ENCODE assay signal across 7 cellular contexts in the genomic region with DNA sequence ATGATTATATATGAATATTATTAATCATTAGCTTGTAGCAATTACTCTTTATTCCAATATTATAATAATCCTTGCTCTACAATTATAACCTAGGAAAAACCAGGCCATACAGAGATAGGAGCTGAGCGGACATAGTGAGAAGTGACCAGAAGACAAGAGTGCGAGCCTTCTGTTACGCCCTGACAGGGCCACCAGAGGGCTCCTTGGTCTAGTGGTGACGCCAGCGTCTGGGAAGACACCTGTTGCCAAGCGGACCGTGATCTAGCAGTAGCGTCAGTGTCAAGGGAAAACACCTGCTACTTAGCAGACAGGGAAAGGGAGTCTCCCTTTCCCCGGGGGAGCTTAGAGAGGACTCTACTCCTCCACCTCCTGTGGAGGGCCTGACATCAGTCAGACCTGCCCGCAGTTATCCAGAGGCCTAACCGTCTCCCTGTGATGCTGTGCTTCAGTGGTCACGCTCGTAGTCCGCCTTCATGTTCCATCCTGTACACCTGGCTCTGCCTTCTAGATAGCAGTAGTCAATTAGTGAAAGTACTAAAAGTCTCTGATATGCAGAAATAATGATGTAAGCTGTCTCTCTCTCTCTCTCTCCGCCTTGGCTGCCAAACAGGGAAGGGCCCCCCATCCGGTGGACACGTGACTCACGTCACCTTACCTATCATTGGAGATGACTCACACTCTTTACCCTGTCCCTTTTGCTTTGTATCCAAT. TPM values are rescaled to one million over a fixed set of nuclear protein-coding genes. Genes with fewer than 3 reads are reported as not detected.
DNase-seq lines count a peak whose midpoint lies in the region; ATAC-seq and TF ChIP-seq lines count a peak whose summit lies in the region.
"Not testable (repeated sequence)": the region's sequence is repeated elsewhere in the genome, so short reads cannot be mapped to it uniquely, and the experiment has no call there.
"Had no signal": no experiment of that assay in that cellular context is flagged by ENCODE, and none has a peak within 500 bp of the region (broad histone marks: within the 10 kb centered on the region; RNA-seq: fewer than 3 reads in every experiment).

No MANE protein-coding gene starts in this region.

- H3K4me1 Mint-ChIP-seq in chondrocyte (ENCODE audit: low read depth): not testable (repeated sequence)

- TF ChIP-seq CTCF in GM12873 (IDR thresholded peaks at IDR 0.05; ENCODE audit: insufficient read depth, low read depth, low read length, missing control alignments) (peak; percentile 33), chondrocyte (IDR thresholded peaks at IDR 0.05) (peak; percentile 77)

- not testable (repeated sequence) for H3K4ac ChIP-seq in mesenchymal stem cell (ENCODE audit: low read depth in 1 of 2, low read length in 2 of 2)

- not testable (repeated sequence) for H2BK12ac ChIP-seq in mesenchymal stem cell (ENCODE audit: low read length in 2 of 2)

- not testable (repeated sequence) for H3K4me2 ChIP-seq in mesenchymal stem cell (ENCODE audit: low read length, poor library complexity, severe bottlenecking)

- not testable (repeated sequence) for H2BK5ac ChIP-seq in mesenchymal stem cell (ENCODE audit: low read depth, low read length, poor library complexity, severe bottlenecking)

- WGBS in mesenchymal stem cell: 55% methylated on average over 14 of the region's 18 CpGs

- H3K4me3 ChIP-seq in mesenchymal stem cell (ENCODE audit: insufficient read depth in 1 of 2, low read depth in 1 of 2, low read length in 2 of 2): not testable (repeated sequence)

- not testable (repeated sequence) for H4K91ac ChIP-seq in mesenchymal stem cell (ENCODE audit: low read length)

- H3K18ac ChIP-seq in mesenchymal stem cell (ENCODE audit: low read depth in 1 of 2, low read length in 2 of 2): not testable (repeated sequence)

- not testable (repeated sequence) for H3K36me3 ChIP-seq in mesenchymal stem cell (ENCODE audit: control insufficient read depth in 1 of 2, insufficient read depth in 2 of 2, low read depth in 1 of 2, low read length in 2 of 2)

- not testable (repeated sequence) for H2AK5ac ChIP-seq in mesenchymal stem cell (ENCODE audit: low read length, severe bottlenecking)

- peaks cover 16% of the 10 kb centered on the region for H3K27me3 Mint-ChIP-seq in chondrocyte (ENCODE audit: low read depth)

- ATAC-seq in activated CD4-positive, CD25-positive, alpha-beta regulatory T cell treated with anti-CD3 and anti-CD28 coated beads, Interleukin-2, amount 50 U/mL, for 24 hours: peak; percentile 71 to 77

- H3K27ac Mint-ChIP-seq in chondrocyte (ENCODE audit: unreplicated experiment): not testable (repeated sequence)

- H4K8ac ChIP-seq in mesenchymal stem cell (ENCODE audit: low read length): not testable (repeated sequence)

- not testable (repeated sequence) for H2BK15ac ChIP-seq in mesenchymal stem cell (ENCODE audit: low read depth, poor library complexity, severe bottlenecking)

- H3K4me1 ChIP-seq in mesenchymal stem cell (ENCODE audit: control insufficient read depth, insufficient read depth, low read depth, low read length): not testable (repeated sequence)

- H3K27ac ChIP-seq in mesenchymal stem cell (ENCODE audit: low read length, poor library complexity, severe bottlenecking): not testable (repeated sequence)

- H3K14ac ChIP-seq in mesenchymal stem cell (ENCODE audit: low read length in 2 of 2): not testable (repeated sequence)

- not testable (repeated sequence) for H3K9me3 Mint-ChIP-seq in chondrocyte (ENCODE audit: low read depth)

- H3K9me3 ChIP-seq in mesenchymal stem cell (ENCODE audit: control insufficient read depth, low read length): not testable (repeated sequence)

- not testable (repeated sequence) for H3K9ac ChIP-seq in mesenchymal stem cell (ENCODE audit: low read length)

- not testable (repeated sequence) for H3K23ac ChIP-seq in mesenchymal stem cell (ENCODE audit: low read length in 2 of 2)

- not testable (repeated sequence) for H3K79me1 ChIP-seq in mesenchymal stem cell (replicated peaks; ENCODE audit: low read length, poor library complexity, severe bottlenecking)

- H3K36me3 Mint-ChIP-seq in chondrocyte (ENCODE audit: low read depth): not testable (repeated sequence)

- H2BK120ac ChIP-seq in mesenchymal stem cell (ENCODE audit: low read depth, low read length): not testable (repeated sequence)

- H3K27me3 ChIP-seq in mesenchymal stem cell (ENCODE audit: control insufficient read depth in 1 of 2, insufficient read depth in 1 of 2, low read length in 2 of 2): peaks cover 33 to 38% of the 10 kb centered on the region in 2 experiments

- DNase-seq in NCI-H2227 (lab: John Stamatoyannopoulos, UW; ENCODE audit: unreplicated experiment): peak; percentile 45
- peak; percentile 57 for DNase-seq in chondrocyte (ENCODE audit: low spot score)
- DNase-seq in mesenchymal stem cell: peak; percentile 64
- DNase-seq in superior temporal gyrus (ENCODE audit: extremely low spot score): peak; percentile 59

- not testable (repeated sequence) for H2AFZ ChIP-seq in mesenchymal stem cell (ENCODE audit: low read depth, low read length)

- H3K4me3 Mint-ChIP-seq in chondrocyte (ENCODE audit: unreplicated experiment): not testable (repeated sequence)

RNA-seq across cellular contexts. Expression of a gene that starts 2.2 kb away (rescaled TPM):
- not detected in 3 replicates for total RNA-seq in chondrocyte
- polyA plus RNA-seq in mesenchymal stem cell (2013, experiment 1 of 2): not detected
- polyA plus RNA-seq in mesenchymal stem cell (2013, experiment 2 of 2): not detected
- total RNA-seq: temporal lobe had no signal

RNA-seq across cellular contexts. Expression of a gene that starts 8.5 kb away (rescaled TPM):
- total RNA-seq in chondrocyte: not detected in 3 replicates
- not detected for polyA plus RNA-seq in mesenchymal stem cell (2013, experiment 1 of 2)
- not detected for polyA plus RNA-seq in mesenchymal stem cell (2013, experiment 2 of 2)
- total RNA-seq: temporal lobe had no signal

RNA-seq across cellular contexts. Expression of a gene that starts 18.2 kb away (rescaled TPM):
- total RNA-seq in chondrocyte: not detected in 3 replicates
- not detected for polyA plus RNA-seq in mesenchymal stem cell (2013, experiment 1 of 2)
- not detected for polyA plus RNA-seq in mesenchymal stem cell (2013, experiment 2 of 2)
- total RNA-seq: temporal lobe had no signal

RNA-seq across cellular contexts. Expression of a gene that starts 23.8 kb away (rescaled TPM):
- total RNA-seq in chondrocyte: not detected in 3 replicates
- polyA plus RNA-seq in mesenchymal stem cell (2013, experiment 1 of 2): not detected
- not detected for polyA plus RNA-seq in mesenchymal stem cell (2013, experiment 2 of 2)
- total RNA-seq: temporal lobe had no signal

RNA-seq across cellular contexts. Expression of a gene that starts 24.6 kb away (rescaled TPM):
- 31.2 to 40.0 TPM (median 32.5 TPM) in 3 replicates for total RNA-seq in chondrocyte
- polyA plus RNA-seq in mesenchymal stem cell (2013, experiment 1 of 2): 58.1 TPM
- polyA plus RNA-seq in mesenchymal stem cell (2013, experiment 2 of 2): 53.8 TPM
